ENCODE assay signal across 7 cellular contexts in the genomic region with DNA sequence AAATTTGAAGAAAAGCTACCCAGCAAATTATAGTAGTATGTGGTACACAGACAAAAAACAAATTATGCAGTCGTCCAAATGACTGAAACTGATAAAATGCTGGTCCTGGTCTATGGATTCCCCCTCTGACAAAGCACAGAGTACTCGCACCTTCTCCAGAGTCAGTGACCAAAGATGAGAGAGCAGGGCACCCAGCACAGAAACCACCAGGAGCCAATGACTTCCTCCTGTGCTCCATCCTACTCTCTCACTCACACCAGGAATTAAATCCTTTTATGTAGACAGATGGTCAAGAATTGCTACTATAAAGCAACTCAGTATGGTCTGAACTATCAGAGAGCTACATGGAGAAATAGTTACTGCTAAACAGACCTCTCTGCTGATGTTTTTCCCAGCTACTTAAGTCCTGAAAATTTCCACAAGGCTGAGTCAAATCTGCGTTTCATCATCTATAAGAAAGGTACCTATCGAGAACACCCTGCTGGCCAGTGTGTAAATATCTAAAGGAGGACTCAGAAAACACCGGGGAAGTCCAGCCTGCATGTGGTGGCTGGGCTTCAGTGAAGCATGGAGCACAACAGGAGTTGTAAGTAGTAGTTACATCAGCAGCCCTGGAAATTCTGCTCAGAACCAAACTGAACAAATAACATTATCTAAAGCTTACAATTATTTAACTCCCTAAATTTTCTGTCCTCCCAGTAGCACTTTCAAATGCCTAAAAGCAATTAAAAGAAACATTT.
DNase-seq lines count a peak whose midpoint lies in the region; ATAC-seq lines count a peak whose summit lies in the region.

No MANE protein-coding gene starts in this region.

- DNase-seq in NCI-H82 (lab: John Stamatoyannopoulos, UW) (peak; percentile 67), glomerular visceral epithelial cell (ENCODE audit: extremely low spot score) (peak; percentile 63)

- ATAC-seq in GM18517 (IDR thresholded peaks at IDR 0.05; ENCODE audit: unreplicated experiment) (peak; percentile 69), GM19438 (IDR thresholded peaks at IDR 0.05; ENCODE audit: low read depth, unreplicated experiment) (peak; percentile 76), GM21737 (IDR thresholded peaks at IDR 0.05; ENCODE audit: unreplicated experiment) (peak; percentile 90), HG02938 (IDR thresholded peaks at IDR 0.05; ENCODE audit: unreplicated experiment) (peak; percentile 91), HG03342 (IDR thresholded peaks at IDR 0.05; ENCODE audit: unreplicated experiment) (peak; percentile 94)

Comparison
In these comparisons a context has a peak if more than half of its experiments do, and no peak if none do; other contexts are left out.
1. Peak in every context shown above with its lines: DNase-seq and ATAC-seq.